1 cellular context compared by ENCODE assay signal in genomic region chr7:158555034-158555520, GRCh38.
TF ChIP-seq lines count a peak whose summit lies in the region.

No MANE protein-coding gene starts in this region.

TF ChIP-seq in WTC11, 78 proteins besides CTCF, POLR2A, EP300 and RAD21 (continued from another document):
- TF ChIP-seq FOXP4 (CRISPR knock-in tag; IDR thresholded peaks at IDR 0.05) (no peak), GTF2I (CRISPR knock-in tag; conservative IDR thresholded peaks at IDR 0.05) (no peak), GRHL2 (CRISPR knock-in tag; IDR thresholded peaks at IDR 0.05; ENCODE audit: insufficient replicate concordance, severe bottlenecking) (no peak), NFE2L1 (CRISPR knock-in tag; IDR thresholded peaks at IDR 0.05) (no peak), ZNF219 (CRISPR knock-in tag; IDR thresholded peaks at IDR 0.05; ENCODE audit: borderline replicate concordance) (no peak)
